ENCODE assay signal across 8 cellular contexts in genomic region chr7:78018541-78019456, GRCh38.
A peak's percentile ranks its signal among the peaks of the same experiment; 100 is the strongest.
DNase-seq lines count a peak whose midpoint lies in the region; FAIRE-seq and TF ChIP-seq lines count a peak whose summit lies in the region.

No MANE protein-coding gene starts in this region.

- intact Hi-C loops in Calu3 (cut with micrococcal nuclease; ENCODE audit: unreplicated experiment) = no loop called here

- H3K4ac ChIP-seq in trophoblast cell (ENCODE audit: low read depth, low read length) = no peak overlapping the region

- FAIRE-seq in GM12891 (lab: Jason Lieb, UNC) = no peak

- no peaks in the 10 kb centered on the region for H3K9me3 ChIP-seq in trophoblast cell (ENCODE audit: insufficient read depth, low read depth, low read length)

- H3K23ac ChIP-seq in trophoblast cell (ENCODE audit: low read length) = no peak overlapping the region

- no peaks in the 10 kb centered on the region for H3K36me3 ChIP-seq in trophoblast cell (ENCODE audit: control insufficient read depth in 1 of 2, insufficient read depth in 2 of 2, low read length in 2 of 2)

- no peak overlapping the region for H2BK12ac ChIP-seq in trophoblast cell (ENCODE audit: low read length)

- H3K27me3 ChIP-seq in trophoblast cell (ENCODE audit: insufficient read depth, low read length) = no peaks in the 10 kb centered on the region

- peaks cover 16% of the 10 kb centered on the region for H3K36me3 Mint-ChIP-seq in Calu3 (ENCODE audit: insufficient read depth, unreplicated experiment)

- H3K9me3 Mint-ChIP-seq in Calu3 (ENCODE audit: low read depth, unreplicated experiment) = no peaks in the 10 kb centered on the region

- H2AFZ ChIP-seq in trophoblast cell (ENCODE audit: insufficient read depth, low read length, poor library complexity) = peak overlapping the region; percentile 50

- no peaks in the 10 kb centered on the region for H3K27me3 Mint-ChIP-seq in Calu3 (ENCODE audit: unreplicated experiment)

- peak overlapping the region; percentile 27 for H4K12ac ChIP-seq in trophoblast cell (ENCODE audit: low read depth, low read length)

- no peak overlapping the region for H2AK5ac ChIP-seq in trophoblast cell (ENCODE audit: low read length)

- H3K4me1 Mint-ChIP-seq in Calu3 (ENCODE audit: low read depth, unreplicated experiment) = no peaks in the 10 kb centered on the region

- DNase-seq in Calu3 = peak; percentile 6
- DNase-seq in H4 (ENCODE audit: low spot score) = peak; percentile 63
- DNase-seq in NCI-H146 (lab: John Stamatoyannopoulos, UW) = peak; percentile 58
- peak; percentile 32 to 44 for DNase-seq in activated T-cell treated with anti-CD3 and anti-CD28 coated beads, Interleukin-2, amount 50 U/mL, for 48 hours
- DNase-seq in glomerular visceral epithelial cell (ENCODE audit: extremely low spot score) = peak; percentile 25
- DNase-seq in trophoblast cell = peak in 1 of 2 donors; percentile 37
- no peak for DNase-seq in GM12891 (ENCODE audit: insufficient read length, low spot score)
- DNase-seq in DMS114 treated with DMSO at 0.1 percent for 48 hours (lab: John Stamatoyannopoulos, UW; ENCODE audit: unreplicated experiment) = no peak

- H3K4me3 Mint-ChIP-seq in Calu3 (ENCODE audit: low read depth, unreplicated experiment) = peak overlapping the region; percentile 69

- no peak overlapping the region for H3K18ac ChIP-seq in trophoblast cell (ENCODE audit: low read length)

- TF ChIP-seq POLR2A in GM12891 (IDR thresholded peaks at IDR 0.05; ENCODE audit: low read depth, low read length) = no peak

- peaks cover 2% of the 10 kb centered on the region for H3K79me2 ChIP-seq in trophoblast cell (ENCODE audit: control insufficient read depth, insufficient read depth, low read length, poor library complexity)

- H3K9ac ChIP-seq in trophoblast cell (ENCODE audit: low read length) = no peak overlapping the region

- H3K4me3 ChIP-seq in trophoblast cell (ENCODE audit: low read depth, low read length) = peak overlapping the region; percentile 73

- peak overlapping the region; percentile 50 for H4K8ac ChIP-seq in trophoblast cell (ENCODE audit: low read depth, low read length)

- no peak overlapping the region for H2BK120ac ChIP-seq in trophoblast cell (ENCODE audit: insufficient read depth, low read length, poor library complexity)

- BruUV-seq in Calu3 (replicated peaks; lab: Mats Ljungman, UMichigan) = TSS peak; percentile 84

- no peak overlapping the region for H3K27ac Mint-ChIP-seq in Calu3 (ENCODE audit: unreplicated experiment)

- CTCF ChIA-PET in Calu3 (lab: Charles Lee) = interaction anchor here (1.4 kb wide), 1 partner anchor 208 kb away, joined by 3 read pairs; no protein-coding TSS in a partner anchor

- TF ChIP-seq CTCF in Calu3 (IDR thresholded peaks at IDR 0.05; ENCODE audit: unreplicated experiment) = no peak

- H3K27ac ChIP-seq in trophoblast cell (ENCODE audit: low read depth, low read length) = no peak overlapping the region

- peaks cover 3 to 5% of the 10 kb centered on the region in 2 experiments for H3K4me1 ChIP-seq in trophoblast cell (ENCODE audit: control insufficient read depth in 1 of 2, insufficient read depth in 2 of 2, low read length in 2 of 2)

- no peak overlapping the region for H2BK5ac ChIP-seq in trophoblast cell (ENCODE audit: low read depth, low read length, poor library complexity)

- H3K4me2 ChIP-seq in trophoblast cell (ENCODE audit: low read length) = peak overlapping the region; percentile 72

- no CpG with 5 or more reads among the region's 53 CpGs for WGBS in trophoblast cell (ENCODE audit: extremely low coverage, insufficient coverage, insufficient read length)

- H4K91ac ChIP-seq in trophoblast cell (ENCODE audit: low read depth, low read length) = no peak overlapping the region

- H3K14ac ChIP-seq in trophoblast cell (ENCODE audit: low read length) = peak overlapping the region; percentile 28

- H3K79me1 ChIP-seq in trophoblast cell (ENCODE audit: low read length) = peaks cover 5% of the 10 kb centered on the region

TF ChIP-seq in GM12891, 5 proteins besides CTCF, POLR2A, EP300 and RAD21:
- TF ChIP-seq POU2F2 (IDR thresholded peaks at IDR 0.05; ENCODE audit: low read depth, low read length) (no peak), PAX5 (IDR thresholded peaks at IDR 0.05; ENCODE audit: insufficient read depth, low read length, severe bottlenecking) (no peak), SPI1 (IDR thresholded peaks at IDR 0.05; ENCODE audit: low read depth, low read length) (no peak), TAF1 (IDR thresholded peaks at IDR 0.05; ENCODE audit: low read depth, low read length) (no peak), POLR2AphosphoS5 (IDR thresholded peaks at IDR 0.05; ENCODE audit: low read depth, low read length) (no peak)

Comparison
In these comparisons a context has a peak if more than half of its experiments do, and no peak if none do; other contexts are left out.
1. DNase-seq: peak in Calu3 (single experiment), H4 (single experiment), NCI-H146 (single experiment), activated T-cell treated with anti-CD3 and anti-CD28 coated beads, Interleukin-2, amount 50 U/mL, for 48 hours (2 of 2) and glomerular visceral epithelial cell (single experiment); none in GM12891 (single experiment) and DMS114 treated with DMSO at 0.1 percent for 48 hours (single experiment).